9 cellular contexts compared by ENCODE assay signal in the genomic region with DNA sequence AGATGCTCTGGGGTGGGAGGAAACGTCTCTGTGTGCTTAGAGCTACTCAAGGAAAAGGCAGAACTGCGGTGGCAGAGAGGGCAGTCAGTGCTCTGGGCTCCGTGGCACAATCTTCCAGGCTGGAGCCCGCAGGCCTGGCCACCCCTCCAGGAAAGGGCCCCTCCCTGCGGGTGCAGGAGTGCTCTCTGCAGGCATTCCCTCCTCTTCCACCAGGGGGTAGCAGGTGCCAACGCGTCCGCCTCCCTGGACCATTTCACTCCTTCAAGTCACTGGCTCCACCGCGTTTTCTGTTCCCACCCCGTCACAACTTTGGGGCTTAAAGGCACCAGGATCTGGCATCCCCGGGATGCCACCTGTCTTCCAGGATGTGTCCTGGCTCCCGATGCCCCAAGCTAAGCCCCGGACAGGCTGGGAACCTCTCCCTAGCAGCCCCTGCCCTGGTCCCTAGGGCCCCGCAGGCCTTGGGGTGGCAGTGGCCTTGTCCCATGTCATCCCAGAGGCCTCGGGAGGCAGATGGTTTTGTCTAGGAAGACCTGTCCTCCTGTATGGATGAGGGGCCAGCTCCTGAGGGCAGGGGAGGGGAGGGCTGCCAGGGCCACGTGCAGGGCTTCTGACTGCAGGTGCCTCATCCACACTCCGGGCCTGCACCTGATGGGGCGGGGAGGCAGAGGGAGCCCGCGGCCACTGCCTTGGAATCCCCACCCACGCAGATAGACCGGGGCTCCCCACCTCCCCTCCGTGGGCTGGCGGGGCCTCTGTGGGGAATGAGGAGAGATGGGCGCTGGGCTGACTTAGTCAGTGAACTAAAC. TPM values are rescaled to one million over a fixed set of nuclear protein-coding genes. Genes with fewer than 3 reads are reported as not detected.
DNase-seq lines count a peak whose midpoint lies in the region; ATAC-seq and TF ChIP-seq lines count a peak whose summit lies in the region.
"Had no signal": no experiment of that assay in that cellular context is flagged by ENCODE, and none has a peak within 500 bp of the region (broad histone marks: within the 10 kb centered on the region; RNA-seq: fewer than 3 reads in every experiment).

No MANE protein-coding gene starts in this region.

- WGBS in right cardiac atrium = 74% methylated on average over 26 of the region's 26 CpGs

- no peaks in the 10 kb centered on the region for H3K4me1 Mint-ChIP-seq in effector memory CD8-positive, alpha-beta T cell (ENCODE audit: low read depth in 2 of 2)

- H3K4me1 ChIP-seq in A673 (ENCODE audit: insufficient read depth, low read length, poor library complexity, severe bottlenecking) (no peaks in the 10 kb centered on the region), right cardiac atrium (ENCODE audit: control insufficient read depth, insufficient read depth, low read length) (no peaks in the 10 kb centered on the region)

- no peak for DNase-seq in A673 (ENCODE audit: low spot score)
- DNase-seq in RWPE1 (ENCODE audit: low spot score) = peak; percentile 75
- peak in 2 of 3 donors; percentile 34 to 50 for DNase-seq in right cardiac atrium
- no peak for DNase-seq in effector memory CD8-positive, alpha-beta T cell
- no peak for DNase-seq in posterior vena cava (ENCODE audit: low spot score)
- DNase-seq: ovary had no signal

- intact Hi-C loops in A673 (cut with micrococcal nuclease; ENCODE audit: unreplicated experiment) (no loop called here), right cardiac atrium (cut with DNase I) (no loop called here), posterior vena cava (cut with DNase I) (no loop called here)

- POLR2A ChIA-PET in A673 (lab: Charles Lee; ENCODE audit: low non-redundant PET) (no interaction called here), RWPE1 (lab: Yijun Ruan, JAX; ENCODE audit: low non-redundant PET) (no interaction called here)

- peaks cover 0 to 4% of the 10 kb centered on the region in 2 donors for H3K27me3 Mint-ChIP-seq in effector memory CD8-positive, alpha-beta T cell

- H3K27ac Mint-ChIP-seq in effector memory CD8-positive, alpha-beta T cell = no peak overlapping the region

- BruUV-seq in A673 (replicated peaks; lab: Mats Ljungman, UMichigan) = no TSS peak

- no peak overlapping the region for H3K4me3 Mint-ChIP-seq in effector memory CD8-positive, alpha-beta T cell

- no peaks in the 10 kb centered on the region for H3K36me3 ChIP-seq in A673 (ENCODE audit: insufficient read depth, low read length, poor library complexity, severe bottlenecking)
- H3K36me3 ChIP-seq: ovary had no signal

- no peaks in the 10 kb centered on the region for H3K9me3 ChIP-seq in A673 (ENCODE audit: low read depth, low read length, poor library complexity, severe bottlenecking)
- no peaks in the 10 kb centered on the region for H3K9me3 ChIP-seq in right cardiac atrium (ENCODE audit: control insufficient read depth, low read length)
- H3K9me3 ChIP-seq: ovary had no signal

- TF ChIP-seq CTCF in A673 (conservative IDR thresholded peaks at IDR 0.05; ENCODE audit: low read depth, low read length) = peak; percentile 46
- TF ChIP-seq CTCF in GM12873 (IDR thresholded peaks at IDR 0.05; ENCODE audit: insufficient read depth, low read depth, low read length, missing control alignments) = peak; percentile 51
- TF ChIP-seq CTCF in RWPE1 (conservative IDR thresholded peaks at IDR 0.05; ENCODE audit: low read depth) = peak; percentile 72

- CTCF ChIA-PET in A673 (lab: Charles Lee) = no interaction called here
- CTCF ChIA-PET in RWPE1 (lab: Yijun Ruan, JAX) = interaction anchor here (0.5 to 1.5 kb wide), 7 partner anchors 11 to 95 kb away, joined by 3 to 9 read pairs (median 4); no protein-coding TSS in a partner anchor

- H3K36me3 Mint-ChIP-seq in effector memory CD8-positive, alpha-beta T cell (ENCODE audit: insufficient read depth) = peaks cover 3% of the 10 kb centered on the region

- H3K9me3 Mint-ChIP-seq in effector memory CD8-positive, alpha-beta T cell = no peaks in the 10 kb centered on the region

- H3K27ac ChIP-seq in A673 (ENCODE audit: low read depth, low read length, poor library complexity, severe bottlenecking) = no peak overlapping the region
- no peak overlapping the region for H3K27ac ChIP-seq in RWPE1
- no peak overlapping the region for H3K27ac ChIP-seq in right cardiac atrium (ENCODE audit: low read length)
- H3K27ac ChIP-seq: ovary had no signal

- ATAC-seq in right cardiac atrium = no peak
- ATAC-seq in GM21367 (IDR thresholded peaks at IDR 0.05; ENCODE audit: unreplicated experiment) = no peak
- ATAC-seq in effector memory CD8-positive, alpha-beta T cell (replicated peaks) = no peak
- ATAC-seq in GM18870 (IDR thresholded peaks at IDR 0.05; ENCODE audit: unreplicated experiment) = no peak

- H3K27me3 ChIP-seq in A673 (replicated peaks; ENCODE audit: insufficient read depth, low read depth, low read length, poor library complexity) (no peaks in the 10 kb centered on the region), right cardiac atrium (ENCODE audit: control insufficient read depth, insufficient read depth) (no peaks in the 10 kb centered on the region)
- H3K27me3 ChIP-seq: ovary had no signal

- H3K4me3 ChIP-seq in A673 (ENCODE audit: low read depth, low read length, poor library complexity, severe bottlenecking) = no peak overlapping the region
- H3K4me3 ChIP-seq in right cardiac atrium (ENCODE audit: low read length) = no peak overlapping the region
- H3K4me3 ChIP-seq: ovary had no signal

RNA-seq across cellular contexts. Expression of gene KCNIP3, which starts 26.4 kb away (rescaled TPM):
- total RNA-seq in A673 (2021) = 0.24 and 0.45 TPM in 2 replicates
- total RNA-seq in right cardiac atrium = 1 to 10 TPM; 1.9 to 5.9 (median 2.9) TPM
- polyA plus RNA-seq in right cardiac atrium = 3.9 TPM
- total RNA-seq in posterior vena cava = 10 to 100 TPM; 10.5 to 17.9 TPM

RNA-seq across cellular contexts. Expression of gene PROM2, which starts 49.3 kb away (rescaled TPM):
- total RNA-seq in A673 (2021) (1.4 and 1.6 TPM in 2 replicates), right cardiac atrium (1 to 10 TPM in 3 of 4 donors, under 1 TPM in 1; 0.66 to 1.6 (median 1.3) TPM), posterior vena cava (1 to 10 TPM in 1 of 2 donors, under 1 TPM in 1; 0.28 to 2.2 TPM)
- polyA plus RNA-seq in right cardiac atrium = 0.79 TPM

Comparison
In these comparisons a context has a peak if more than half of its experiments do, and no peak if none do; other contexts are left out.
1. DNase-seq: peak in RWPE1 (single experiment) and right cardiac atrium (2 of 3); none in A673 (single experiment), effector memory CD8-positive, alpha-beta T cell (0 of 3) and posterior vena cava (single experiment).
2. Peak in every context shown above with its lines, with median percentiles within 50 percentile points of each other: CTCF ChIP-seq.